ENCODE assay signal across 9 cellular contexts in the genomic region with DNA sequence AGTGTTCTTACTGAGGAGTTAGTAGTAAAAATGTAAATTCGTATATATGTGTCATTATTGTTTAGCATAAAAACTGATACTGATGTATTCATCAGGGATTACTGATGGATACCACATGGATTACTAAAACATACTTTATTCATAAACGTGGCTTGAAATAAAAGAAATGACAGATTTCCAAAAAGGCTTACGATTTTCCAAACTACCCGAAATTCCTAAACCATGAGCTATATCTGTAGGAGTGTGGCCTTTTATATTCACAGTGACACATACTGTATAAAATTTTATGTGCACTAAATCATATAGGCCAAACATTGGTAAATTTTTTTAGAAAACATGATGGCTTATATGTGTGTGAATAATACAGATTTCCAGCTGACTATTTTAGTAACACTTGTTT. TPM values are rescaled to one million over a fixed set of nuclear protein-coding genes. Genes with fewer than 3 reads are reported as not detected.
DNase-seq lines count a peak whose midpoint lies in the region; ATAC-seq and TF ChIP-seq lines count a peak whose summit lies in the region.
"Had no signal": no experiment of that assay in that cellular context is flagged by ENCODE, and none has a peak within 500 bp of the region (broad histone marks: within the 10 kb centered on the region; RNA-seq: fewer than 3 reads in every experiment).

No MANE protein-coding gene starts in this region.

- H3K36me3 Mint-ChIP-seq in activated naive CD8-positive, alpha-beta T cell treated with anti-CD3 and anti-CD28 coated beads, Interleukin-2, amount 50 U/mL, for 24 hours (ENCODE audit: low read depth), result peaks cover 50% of the 10 kb centered on the region
- H3K36me3 Mint-ChIP-seq in H9 (ENCODE audit: insufficient read depth in 1 of 3, low read depth in 3 of 3), result peaks cover 0 to 16% (median 10%) of the 10 kb centered on the region in 3 experiments; a peak in 5 of 7 replicates

- 100% methylated on average over 1 of the region's 4 CpGs; no CpG with 5 or more reads in 1 of the 2 experiments for WGBS in mesodermal cell (ENCODE audit: insufficient coverage in 2 of 2), 2 experiments
- WGBS in body of pancreas, 2 donors, result 74% methylated on average over 4 of the region's 4 CpGs
- WGBS in H9 (ENCODE audit: extremely low coverage, insufficient read length, low lambda C conversion rate), result no CpG with 5 or more reads among the region's 4 CpGs

- no peaks in the 10 kb centered on the region for H3K79me1 ChIP-seq in H9 (ENCODE audit: insufficient read depth, low read depth, low read length, poor library complexity, severe bottlenecking)

- H2BK15ac ChIP-seq in H9 (ENCODE audit: low read depth, low read length), result no peak overlapping the region

- H3K27me3 ChIP-seq in body of pancreas (no peaks in the 10 kb centered on the region), H9 (ENCODE audit: insufficient read depth, low read length) (no peaks in the 10 kb centered on the region)

- H3K23me2 ChIP-seq in H9 (ENCODE audit: insufficient read length, low read depth, low read length, poor library complexity, severe bottlenecking), result peaks cover 14% of the 10 kb centered on the region

- no peak for ATAC-seq in activated naive CD8-positive, alpha-beta T cell treated with anti-CD3 and anti-CD28 coated beads, Interleukin-2, amount 50 U/mL, for 24 hours
- no peak for ATAC-seq in body of pancreas

- no peak overlapping the region for H3K4me2 ChIP-seq in H9 (ENCODE audit: insufficient read depth, insufficient read length, low read length)

- no peak overlapping the region for H3K14ac ChIP-seq in H9 (ENCODE audit: insufficient read depth, low read length)

- H2AK5ac ChIP-seq in H9 (ENCODE audit: insufficient read length, low read length), result no peak overlapping the region

- no peak overlapping the region for H3K9ac ChIP-seq in H9 (ENCODE audit: extremely low read depth, insufficient read length, low read length)

- no peaks in the 10 kb centered on the region for H3K27me3 Mint-ChIP-seq in activated naive CD8-positive, alpha-beta T cell treated with anti-CD3 and anti-CD28 coated beads, Interleukin-2, amount 50 U/mL, for 24 hours
- H3K27me3 Mint-ChIP-seq in H9 (ENCODE audit: low read depth), result no peaks in the 10 kb centered on the region

- no peak overlapping the region for H2AFZ ChIP-seq in H9 (ENCODE audit: low read length)

- peak; percentile 47 for DNase-seq in AG10803 (ENCODE audit: low read depth)
- no peak for DNase-seq in HFF-Myc (ENCODE audit: extremely low read depth, low read depth)
- no peak for DNase-seq in activated naive CD8-positive, alpha-beta T cell treated with anti-CD3 and anti-CD28 coated beads, Interleukin-2, amount 50 U/mL, for 24 hours
- no peak for DNase-seq in Ammon's horn (ENCODE audit: low spot score)
- DNase-seq in body of pancreas, result no peak
- DNase-seq in H9, result no peak
- no peak for DNase-seq in DMS153 treated with DMSO at 0.1 percent for 48 hours (lab: John Stamatoyannopoulos, UW; ENCODE audit: unreplicated experiment)
- DNase-seq: activated naive CD4-positive, alpha-beta T cell treated with anti-CD3 and anti-CD28 coated beads for 36 hours had no signal

- H2BK12ac ChIP-seq in H9 (ENCODE audit: insufficient read length, low read depth, low read length), result no peak overlapping the region

- TF ChIP-seq POLR2A in body of pancreas (IDR thresholded peaks at IDR 0.05), result no peak

- H4K8ac ChIP-seq in H9 (replicated peaks; ENCODE audit: insufficient read length, low read depth, low read length), result no peak overlapping the region

- H3K36me3 ChIP-seq in mesodermal cell (ENCODE audit: control insufficient read depth, insufficient read depth, low read length), result peaks cover 34% of the 10 kb centered on the region
- no peaks in the 10 kb centered on the region for H3K36me3 ChIP-seq in body of pancreas (replicated peaks in 1 of 2; ENCODE audit: insufficient read depth in 1 of 2, low read depth in 2 of 2)

- H3T11ph ChIP-seq in H9 (ENCODE audit: low read length), result no peak overlapping the region

- H4K91ac ChIP-seq in H9 (ENCODE audit: insufficient read length, low read depth, low read length), result no peak overlapping the region

- no peak overlapping the region for H3K4ac ChIP-seq in H9 (ENCODE audit: low read depth, low read length)

- no peak overlapping the region for H2BK120ac ChIP-seq in H9 (ENCODE audit: low read depth, low read length, poor library complexity, severe bottlenecking)

- no peak overlapping the region for H3K27ac ChIP-seq in mesodermal cell (ENCODE audit: low read depth, low read length, severe bottlenecking)
- H3K27ac ChIP-seq in body of pancreas, result no peak overlapping the region
- no peak overlapping the region for H3K27ac ChIP-seq in H9 (ENCODE audit: insufficient read length, low read depth, low read length)

- peaks cover 12% of the 10 kb centered on the region for H3K4me1 ChIP-seq in mesodermal cell (ENCODE audit: control insufficient read depth, insufficient read depth, low read length, poor library complexity, severe bottlenecking)
- peaks cover 58% of the 10 kb centered on the region for H3K4me1 ChIP-seq in body of pancreas
- H3K4me1 ChIP-seq in H9 (ENCODE audit: insufficient read depth, low read length), result no peaks in the 10 kb centered on the region

- intact Hi-C loops in body of pancreas (cut with DNase I), result no loop called here

- peak overlapping the region; percentile 96 for H3K4me3 ChIP-seq in AG10803 (ENCODE audit: low read length)
- H3K4me3 ChIP-seq in HFF-Myc (replicated peaks; ENCODE audit: low read depth, low read length), result peak overlapping the region; percentile 78
- peak overlapping the region; percentile 95 for H3K4me3 ChIP-seq in mesodermal cell (ENCODE audit: extremely low read depth, insufficient read depth, low read length, poor library complexity, severe bottlenecking)
- H3K4me3 ChIP-seq in body of pancreas, result no peak overlapping the region

- no peaks in the 10 kb centered on the region for H4K20me1 ChIP-seq in H9 (ENCODE audit: control insufficient read depth, insufficient read depth, insufficient read length)

- H3K9me3 ChIP-seq in mesodermal cell (ENCODE audit: control insufficient read depth, low read length) (no peaks in the 10 kb centered on the region), body of pancreas (no peaks in the 10 kb centered on the region), H9 (ENCODE audit: control insufficient read depth, low read depth, low read length) (no peaks in the 10 kb centered on the region)

- H3K9me3 Mint-ChIP-seq in activated naive CD8-positive, alpha-beta T cell treated with anti-CD3 and anti-CD28 coated beads, Interleukin-2, amount 50 U/mL, for 24 hours, result no peaks in the 10 kb centered on the region
- H3K9me3 Mint-ChIP-seq in H9, result no peaks in the 10 kb centered on the region
- H3K9me3 Mint-ChIP-seq: activated naive CD4-positive, alpha-beta T cell treated with anti-CD3 and anti-CD28 coated beads for 36 hours had no signal

- H3K4me3 Mint-ChIP-seq in activated naive CD8-positive, alpha-beta T cell treated with anti-CD3 and anti-CD28 coated beads, Interleukin-2, amount 50 U/mL, for 24 hours, result peak overlapping the region; percentile 82
- no peak overlapping the region for H3K4me3 Mint-ChIP-seq in H9

- peaks cover 20% of the 10 kb centered on the region; the same call in 1 of the 2 replicates for H3K79me2 ChIP-seq in H9 (ENCODE audit: insufficient read depth, low read length)

- H3K4me1 Mint-ChIP-seq in activated naive CD8-positive, alpha-beta T cell treated with anti-CD3 and anti-CD28 coated beads, Interleukin-2, amount 50 U/mL, for 24 hours, result peaks cover 72% of the 10 kb centered on the region
- peaks cover 56 to 59% of the 10 kb centered on the region in 2 experiments for H3K4me1 Mint-ChIP-seq in H9

- no peak overlapping the region for H3K18ac ChIP-seq in H9 (ENCODE audit: insufficient read length, low read depth, low read length)

- no peak overlapping the region for H3K23ac ChIP-seq in H9 (ENCODE audit: insufficient read length, low read depth, low read length)

- no peak overlapping the region for H2BK5ac ChIP-seq in H9 (ENCODE audit: insufficient read length, low read length)

- no peak overlapping the region for H3K56ac ChIP-seq in H9 (ENCODE audit: insufficient read length, low read depth, low read length)

- no peak overlapping the region for H3K27ac Mint-ChIP-seq in activated naive CD8-positive, alpha-beta T cell treated with anti-CD3 and anti-CD28 coated beads, Interleukin-2, amount 50 U/mL, for 24 hours
- H3K27ac Mint-ChIP-seq in H9, result no peak overlapping the region
- H3K27ac Mint-ChIP-seq: activated naive CD4-positive, alpha-beta T cell treated with anti-CD3 and anti-CD28 coated beads for 36 hours had no signal

- TF ChIP-seq CTCF in AG10803 (conservative IDR thresholded peaks at IDR 0.05; ENCODE audit: low read length) (no peak), HFF-Myc (IDR thresholded peaks at IDR 0.05; ENCODE audit: low read depth, low read length, missing control alignments) (no peak), body of pancreas (IDR thresholded peaks at IDR 0.05) (no peak), H9 (conservative IDR thresholded peaks at IDR 0.05) (no peak)

- H4K5ac ChIP-seq in H9 (ENCODE audit: insufficient read length, low read depth, low read length), result no peak overlapping the region

- no peak overlapping the region for H2BK20ac ChIP-seq in H9 (ENCODE audit: low read depth, low read length, poor library complexity, severe bottlenecking)

RNA-seq across cellular contexts. Expression of a gene that starts 6.9 kb away (rescaled TPM):
- 38.9 TPM for polyA plus RNA-seq in mesodermal cell (2013, experiment 1 of 2)
- polyA plus RNA-seq in mesodermal cell (2013, experiment 2 of 2), result 36.0 TPM
- total RNA-seq in body of pancreas, result 10 to 100 TPM in 1 of 2 donors, 1 to 10 TPM in 1; 9.1 to 15.8 TPM
- 25.4 and 26.5 TPM in 2 replicates for total RNA-seq in H9 (2021)

Comparison
In these comparisons a context has a peak if more than half of its experiments do, and no peak if none do; other contexts are left out.
1. H3K4me3 ChIP-seq: peak in AG10803 (single experiment), HFF-Myc (single experiment) and mesodermal cell (single experiment); none in body of pancreas (0 of 2).